Comparison of ENCODE assay signal across 1 cellular context in genomic region chr5:115460476-115460875, GRCh38.
TF ChIP-seq lines count a peak whose summit lies in the region.

No MANE protein-coding gene starts in this region.

TF ChIP-seq in IMR-90, 13 proteins besides CTCF, POLR2A, EP300 and RAD21 (continued from another document):
- TF ChIP-seq RFX5 (IDR thresholded peaks at IDR 0.05; ENCODE audit: low read depth, low read length) (no peak), RCOR1 (IDR thresholded peaks at IDR 0.05; ENCODE audit: insufficient replicate concordance, low read length) (no peak), BHLHE40 (IDR thresholded peaks at IDR 0.05; ENCODE audit: low read depth, low read length) (peak; percentile 56; the same call in 1 of the 2 replicates), MXI1 (IDR thresholded peaks at IDR 0.05; ENCODE audit: borderline replicate concordance, low read depth, low read length) (no peak), CHD1 (IDR thresholded peaks at IDR 0.05; ENCODE audit: low read depth, low read length) (no peak)
